ENCODE assay signal across 23 cellular contexts in the genomic region with DNA sequence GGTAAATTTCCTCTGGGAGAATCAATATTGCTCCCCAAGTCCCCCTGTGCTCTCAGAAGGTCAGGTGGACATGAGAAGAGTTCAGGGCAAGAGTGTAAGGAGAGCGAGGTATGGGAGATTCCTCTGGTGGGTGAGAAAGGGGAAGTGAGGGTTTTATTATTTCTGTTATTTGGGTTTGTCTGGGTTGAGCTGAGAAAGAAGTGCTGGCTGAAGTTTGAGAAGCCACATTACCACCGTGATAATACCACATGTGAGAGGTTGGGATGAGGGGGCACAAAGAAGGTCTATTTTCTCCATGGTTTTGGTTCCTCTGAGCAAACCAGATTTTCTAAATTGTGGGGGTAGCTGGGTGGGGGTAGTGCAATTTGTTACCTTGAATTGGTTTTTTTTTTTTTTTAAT.
DNase-seq lines count a peak whose midpoint lies in the region; ATAC-seq and TF ChIP-seq lines count a peak whose summit lies in the region.
"Had no signal": no experiment of that assay in that cellular context is flagged by ENCODE, and none has a peak within 500 bp of the region (broad histone marks: within the 10 kb centered on the region; RNA-seq: fewer than 3 reads in every experiment).

No MANE protein-coding gene starts in this region.

- H3K14ac ChIP-seq in trophoblast cell (ENCODE audit: low read length) = no peak overlapping the region

- H3F3A ChIP-seq in smooth muscle cell (ENCODE audit: low read depth) = no peaks in the 10 kb centered on the region

- H3K4me3 ChIP-seq in smooth muscle cell = no peak overlapping the region
- no peak overlapping the region for H3K4me3 ChIP-seq in trophoblast cell (ENCODE audit: low read depth, low read length)
- no peak overlapping the region for H3K4me3 ChIP-seq in left ventricle myocardium inferior
- H3K4me3 ChIP-seq: lung, tibial nerve had no signal

- TF ChIP-seq CTCF in smooth muscle cell (IDR thresholded peaks at IDR 0.05; ENCODE audit: borderline replicate concordance, insufficient read depth, poor library complexity, severe bottlenecking) (no peak), GM13977 (IDR thresholded peaks at IDR 0.05; ENCODE audit: extremely low read depth, insufficient read depth, missing control alignments) (no peak), left ventricle myocardium inferior (IDR thresholded peaks at IDR 0.05; ENCODE audit: borderline replicate concordance) (no peak)

- no peak overlapping the region for H2BK12ac ChIP-seq in trophoblast cell (ENCODE audit: low read length)

- H3K27me3 ChIP-seq in smooth muscle cell (ENCODE audit: low read depth) (no peaks in the 10 kb centered on the region), trophoblast cell (ENCODE audit: insufficient read depth, low read length) (no peaks in the 10 kb centered on the region), left ventricle myocardium inferior (ENCODE audit: low read depth) (peaks cover 15% of the 10 kb centered on the region)
- H3K27me3 ChIP-seq: tibial nerve had no signal

- H3K27ac ChIP-seq in smooth muscle cell (ENCODE audit: low read depth) (no peak overlapping the region), trophoblast cell (ENCODE audit: low read depth, low read length) (no peak overlapping the region), left ventricle myocardium inferior (replicated peaks) (no peak overlapping the region)
- H3K27ac ChIP-seq: VCaP had no signal

- H3K79me2 ChIP-seq in smooth muscle cell (ENCODE audit: low read depth) (no peaks in the 10 kb centered on the region), trophoblast cell (ENCODE audit: control insufficient read depth, insufficient read depth, low read length, poor library complexity) (no peaks in the 10 kb centered on the region)

- H2AK5ac ChIP-seq in trophoblast cell (ENCODE audit: low read length) = no peak overlapping the region

- intact Hi-C loops in left ventricle myocardium inferior (cut with micrococcal nuclease) = no loop called here

- H3K4me2 ChIP-seq in smooth muscle cell (no peak overlapping the region), trophoblast cell (ENCODE audit: low read length) (no peak overlapping the region)

- H4K12ac ChIP-seq in trophoblast cell (ENCODE audit: low read depth, low read length) = no peak overlapping the region

- H4K91ac ChIP-seq in trophoblast cell (ENCODE audit: low read depth, low read length) = no peak overlapping the region

- H3K36me3 ChIP-seq in smooth muscle cell (ENCODE audit: low read depth) (no peaks in the 10 kb centered on the region), trophoblast cell (ENCODE audit: control insufficient read depth in 1 of 2, insufficient read depth in 2 of 2, low read length in 2 of 2) (no peaks in the 10 kb centered on the region), left ventricle myocardium inferior (no peaks in the 10 kb centered on the region)
- H3K36me3 ChIP-seq: tibial nerve had no signal

- H2BK5ac ChIP-seq in trophoblast cell (ENCODE audit: low read depth, low read length, poor library complexity) = no peak overlapping the region

- H3K18ac ChIP-seq in trophoblast cell (ENCODE audit: low read length) = no peak overlapping the region

- no peak overlapping the region for H3K23ac ChIP-seq in trophoblast cell (ENCODE audit: low read length)

- no peaks in the 10 kb centered on the region for H3K79me1 ChIP-seq in trophoblast cell (ENCODE audit: low read length)

- no peak overlapping the region for H4K8ac ChIP-seq in trophoblast cell (ENCODE audit: low read depth, low read length)

- H3K9me3 ChIP-seq in smooth muscle cell (replicated peaks; ENCODE audit: low read depth) (no peaks in the 10 kb centered on the region), trophoblast cell (ENCODE audit: insufficient read depth, low read depth, low read length) (no peaks in the 10 kb centered on the region), left ventricle myocardium inferior (replicated peaks) (no peaks in the 10 kb centered on the region)
- H3K9me3 ChIP-seq: tibial nerve had no signal

- no peak overlapping the region for H3K9ac ChIP-seq in smooth muscle cell (ENCODE audit: low read depth)
- H3K9ac ChIP-seq in trophoblast cell (ENCODE audit: low read length) = no peak overlapping the region

- in situ Hi-C loops in GM13977 (cut with MboI; ENCODE audit: low pct_unique_long_range_greater_than_20kb, low sequenced_read_pairs, unreplicated experiment) = no loop called here

- DNase-seq in medulla oblongata (ENCODE audit: extremely low spot score) = peak; percentile 22
- no peak for DNase-seq in smooth muscle cell (lab: John Stamatoyannopoulos, UW; ENCODE audit: unreplicated experiment)
- no peak for DNase-seq in trophoblast cell
- DNase-seq in GM13977 (ENCODE audit: low spot score) = no peak
- no peak for DNase-seq in left ventricle myocardium inferior
- DNase-seq: activated CD4-positive, alpha-beta T cell treated with anti-CD3 and anti-CD28 coated beads, Interleukin-2, amount 50 U/mL, for 4 hours; activated gamma-delta T cell; DND-41; H7; islet precursor cell; NCI-H1436 treated with DMSO at 0.1 percent for 48 hours; NCI-H2171; NCI-H526; PC-3; right cardiac atrium; SHP77 treated with DMSO at 0.1 percent for 48 hours; stimulated activated naive CD8-positive, alpha-beta T cell treated with anti-CD3 and anti-CD28 coated beads, Interleukin-15, Interleukin-2, amounts not matched to agents 100 U/mL and 50 U/mL, for 24 hours had no signal

- ATAC-seq in GM18858 (IDR thresholded peaks at IDR 0.05; ENCODE audit: unreplicated experiment) (peak; percentile 76), GM21786 (IDR thresholded peaks at IDR 0.05; ENCODE audit: unreplicated experiment) (peak; percentile 69), HG03432 (IDR thresholded peaks at IDR 0.05; ENCODE audit: unreplicated experiment) (peak; percentile 67)
- ATAC-seq: PC-3; right cardiac atrium; stimulated activated naive CD8-positive, alpha-beta T cell treated with anti-CD3 and anti-CD28 coated beads, Interleukin-15, Interleukin-2, amounts not matched to agents 100 U/mL and 50 U/mL, for 24 hours had no signal

- H3K4me1 ChIP-seq in smooth muscle cell (ENCODE audit: low read depth) (no peaks in the 10 kb centered on the region), trophoblast cell (ENCODE audit: control insufficient read depth in 1 of 2, insufficient read depth in 2 of 2, low read length in 2 of 2) (no peaks in the 10 kb centered on the region), left ventricle myocardium inferior (no peaks in the 10 kb centered on the region)
- H3K4me1 ChIP-seq: tibial nerve had no signal

- H3K4ac ChIP-seq in trophoblast cell (ENCODE audit: low read depth, low read length) = no peak overlapping the region

- no peaks in the 10 kb centered on the region for H4K20me1 ChIP-seq in smooth muscle cell (ENCODE audit: low read depth)

- 93% methylated on average over 2 of the region's 2 CpGs for WGBS in smooth muscle cell (ENCODE audit: low lambda C conversion rate)
- WGBS in trophoblast cell (ENCODE audit: extremely low coverage, insufficient coverage, insufficient read length) = 100% methylated on average over 1 of the region's 2 CpGs

- no peak overlapping the region for H2BK120ac ChIP-seq in trophoblast cell (ENCODE audit: insufficient read depth, low read length, poor library complexity)

- H2AFZ ChIP-seq in smooth muscle cell (ENCODE audit: low read depth) = no peak overlapping the region
- no peak overlapping the region for H2AFZ ChIP-seq in trophoblast cell (ENCODE audit: insufficient read depth, low read length, poor library complexity)
